Comparison of ENCODE assay signal across 18 cellular contexts in the genomic region with DNA sequence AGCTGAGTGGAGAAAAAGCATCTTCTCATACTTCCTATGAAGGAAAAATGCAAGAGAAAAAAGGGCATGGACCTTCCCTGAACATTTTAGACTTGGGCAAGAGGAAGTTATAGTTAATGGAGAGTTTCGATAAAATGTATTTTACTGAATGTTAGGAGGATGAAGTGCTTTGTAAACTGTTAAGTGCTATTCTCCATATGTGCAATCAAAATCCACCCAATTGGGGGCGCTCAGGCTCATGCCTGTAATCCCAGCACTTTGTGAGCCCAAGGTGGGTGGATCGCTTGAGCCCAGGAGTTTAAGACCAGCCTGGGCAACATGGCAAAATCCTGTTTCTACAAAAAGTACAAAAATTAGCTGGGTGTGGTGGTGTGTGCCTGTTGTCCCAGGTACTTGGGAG. TPM values are rescaled to one million over a fixed set of nuclear protein-coding genes. Genes with fewer than 3 reads are reported as not detected.
DNase-seq lines count a peak whose midpoint lies in the region; ATAC-seq, FAIRE-seq and TF ChIP-seq lines count a peak whose summit lies in the region.
"Had no signal": no experiment of that assay in that cellular context is flagged by ENCODE, and none has a peak within 500 bp of the region (broad histone marks: within the 10 kb centered on the region; RNA-seq: fewer than 3 reads in every experiment).

No MANE protein-coding gene starts in this region.

- H3K23me2 ChIP-seq in H1 (ENCODE audit: low read depth, low read length): peaks cover 9% of the 10 kb centered on the region

- no peak overlapping the region for H3K56ac ChIP-seq in H1 (replicated peaks; ENCODE audit: insufficient read length, low read depth, low read length)

- no peak overlapping the region for H2BK12ac ChIP-seq in H1 (ENCODE audit: low read depth, low read length)

- FAIRE-seq in H1 (lab: Jason Lieb, UNC): no peak

- no peak overlapping the region for H4K8ac ChIP-seq in H1 (ENCODE audit: extremely low read depth, insufficient read depth, low read length)

- H3K4me2 ChIP-seq in DOHH2 (ENCODE audit: low read length) (no peak overlapping the region), OCI-LY7 (ENCODE audit: low read length) (no peak overlapping the region), H1 (ENCODE audit: insufficient read depth in 1 of 2, low read depth in 2 of 2, low read length in 2 of 2) (no peak overlapping the region)

- 63 to 100% methylated on average over 1 to 3 of the region's 3 CpGs for WGBS in H1 (ENCODE audit: extremely low coverage in 1 of 2, insufficient coverage in 1 of 2, insufficient read length in 1 of 2, insufficient replicate concordance in 2 of 2, low coverage in 1 of 2, low lambda C conversion rate in 2 of 2, missing lambda C conversion rate in 1 of 2), 2 experiments

- H3K9ac ChIP-seq in H1 (replicated peaks in 1 of 4; ENCODE audit: extremely low read depth in 1 of 4, low read depth in 3 of 4, low read length in 3 of 4): no peak overlapping the region

- no peaks in the 10 kb centered on the region for H3K9me3 ChIP-seq in DOHH2 (ENCODE audit: control insufficient read depth, insufficient read depth, low read length)
- no peaks in the 10 kb centered on the region for H3K9me3 ChIP-seq in OCI-LY7 (ENCODE audit: low read length)
- no peaks in the 10 kb centered on the region for H3K9me3 ChIP-seq in H1 (ENCODE audit: insufficient read depth in 2 of 2, low read depth in 1 of 2, low read length in 1 of 2)
- H3K9me3 ChIP-seq: neutrophil, suprapubic skin had no signal

- TF ChIP-seq CTCF in 22Rv1 (IDR thresholded peaks at IDR 0.05) (peak; percentile 34), DOHH2 (IDR thresholded peaks at IDR 0.05; ENCODE audit: low read depth, low read length, poor library complexity, severe bottlenecking) (peak; percentile 42), OCI-LY7 (conservative IDR thresholded peaks at IDR 0.05; ENCODE audit: low read length) (peak; percentile 63), H1 (IDR thresholded peaks at IDR 0.05; ENCODE audit: control extremely low read depth in 1 of 3, insufficient read depth in 1 of 3, low read depth in 1 of 3, low read length in 3 of 3) (peak; percentile 21 to 52 (median 46))

- intact Hi-C loops in OCI-LY7 (cut with micrococcal nuclease; ENCODE audit: unreplicated experiment): loop anchor here (5.0 kb wide), 1 partner anchor 60 kb away; no protein-coding TSS in a partner anchor

- H4K5ac ChIP-seq in H1 (ENCODE audit: insufficient read length, low read depth, low read length): no peak overlapping the region

- no peak overlapping the region for H3K14ac ChIP-seq in H1 (ENCODE audit: insufficient read length)

- H2BK20ac ChIP-seq in H1 (ENCODE audit: low read length): no peak overlapping the region

- ATAC-seq in HG03196 (IDR thresholded peaks at IDR 0.05; ENCODE audit: unreplicated experiment): no peak
- ATAC-seq: esophagus mucosa, left lobe of liver had no signal

- no peak overlapping the region for H3K23ac ChIP-seq in H1 (ENCODE audit: insufficient read length)

- no peak overlapping the region for H2BK15ac ChIP-seq in H1 (ENCODE audit: low read length)

- no peak for TF ChIP-seq EP300 in H1 (IDR thresholded peaks at IDR 0.05; ENCODE audit: borderline replicate concordance in 1 of 2, low read depth in 2 of 2, low read length in 2 of 2)

- no peaks in the 10 kb centered on the region for H3K27me3 ChIP-seq in DOHH2 (ENCODE audit: control insufficient read depth, low read length)
- no peaks in the 10 kb centered on the region for H3K27me3 ChIP-seq in H1 (replicated peaks in 1 of 4; ENCODE audit: control insufficient read depth in 3 of 4, extremely low read depth in 1 of 4, insufficient read depth in 3 of 4, low read length in 3 of 4)
- H3K27me3 ChIP-seq: neutrophil, suprapubic skin had no signal

- no peaks in the 10 kb centered on the region for H3K9me2 ChIP-seq in DOHH2 (replicated peaks; ENCODE audit: control insufficient read depth, low read length)
- no peaks in the 10 kb centered on the region for H3K9me2 ChIP-seq in OCI-LY7 (ENCODE audit: insufficient read depth, low read length)

- peaks cover 20% of the 10 kb centered on the region for H3K4me1 ChIP-seq in DOHH2 (ENCODE audit: control insufficient read depth, low read length)
- peaks cover 14% of the 10 kb centered on the region for H3K4me1 ChIP-seq in OCI-LY7 (ENCODE audit: insufficient read depth, low read length, poor library complexity, severe bottlenecking)
- H3K4me1 ChIP-seq in H1 (replicated peaks in 1 of 4; ENCODE audit: control insufficient read depth in 3 of 4, insufficient read depth in 4 of 4, low read length in 3 of 4): peaks cover 0 to 6% (median 3%) of the 10 kb centered on the region in 4 experiments; a peak in 5 of 7 replicates

- TF ChIP-seq POLR2A in H1 (IDR thresholded peaks at IDR 0.05; ENCODE audit: control extremely low read depth in 1 of 2, low read depth in 2 of 2, low read length in 2 of 2): no peak

- H3K4me3 ChIP-seq in DOHH2 (ENCODE audit: low read length): no peak overlapping the region
- H3K4me3 ChIP-seq in OCI-LY7 (ENCODE audit: low read depth, low read length, poor library complexity, severe bottlenecking): no peak overlapping the region
- no peak overlapping the region for H3K4me3 ChIP-seq in H1 (ENCODE audit: extremely low read depth in 1 of 4, insufficient read depth in 2 of 4, low read depth in 3 of 4, low read length in 4 of 4)
- H3K4me3 ChIP-seq: suprapubic skin had no signal

- peaks cover 4% of the 10 kb centered on the region for H3K79me1 ChIP-seq in H1 (ENCODE audit: low read depth, low read length)

- no peak overlapping the region for H2BK5ac ChIP-seq in H1 (ENCODE audit: low read depth, low read length)

- H3K4ac ChIP-seq in H1 (replicated peaks; ENCODE audit: insufficient read length, low read depth, low read length): no peak overlapping the region

- H3K18ac ChIP-seq in H1 (ENCODE audit: extremely low read depth, low read length): no peak overlapping the region

- 0 out of 2 replicates have a peak, but pooled peaks cover 6% of the 10 kb centered on the region for H3F3A ChIP-seq in DOHH2 (ENCODE audit: control insufficient read depth, insufficient read depth)

- POLR2A ChIA-PET in OCI-LY7 (lab: Charles Lee) (interaction anchor here (0.6 to 2.7 kb wide), 3 partner anchors 20 to 144 kb away, joined by 3 to 17 read pairs (median 3); no protein-coding TSS in a partner anchor), H1 (lab: Charles Lee; ENCODE audit: partially characterized antibody) (interaction anchor here (0.7 to 3.9 kb wide), 8 partner anchors 9 to 213 kb away, joined by 3 to 37 read pairs (median 4); a partner anchor contains a TSS)

- H4K20me1 ChIP-seq in DOHH2 (ENCODE audit: control insufficient read depth, insufficient read depth, low read depth, low read length) (no peaks in the 10 kb centered on the region), OCI-LY7 (ENCODE audit: insufficient read depth, low read length) (no peaks in the 10 kb centered on the region), H1 (replicated peaks in 1 of 2; ENCODE audit: control insufficient read depth in 1 of 2, insufficient read depth in 2 of 2, low read length in 2 of 2) (no peaks in the 10 kb centered on the region)

- DNase-seq in OCI-LY7 (ENCODE audit: low spot score) (no peak), H1 (ENCODE audit: low read depth in 1 of 2, low spot score in 2 of 2) (no peak), anterior cingulate cortex (lab: John Stamatoyannopoulos, UW) (no peak), NCI-H1105 (lab: John Stamatoyannopoulos, UW) (no peak), NCI-H1694 treated with DMSO at 0.1 percent for 48 hours (lab: John Stamatoyannopoulos, UW) (no peak)
- DNase-seq: activated B cell treated with CpG ODN at 0.5 μM for 24 hours; activated effector memory CD4-positive, alpha-beta T cell treated with anti-CD3 and anti-CD28 coated beads, Interleukin-2, amount 50 U/mL, for 16 hours; midbrain; NCI-H1417; NCI-H524; T-helper 2 cell had no signal

- peak; percentile 51 to 61 for TF ChIP-seq RAD21 in H1 (IDR thresholded peaks at IDR 0.05 in 1 of 2, conservative IDR thresholded peaks at IDR 0.05 in 1 of 2; ENCODE audit: low read depth in 2 of 2, low read length in 2 of 2)

- CTCF ChIA-PET in OCI-LY7 (lab: Charles Lee; ENCODE audit: unreplicated experiment): no interaction called here
- CTCF ChIA-PET in H1 (lab: Charles Lee; ENCODE audit: partially characterized antibody): interaction anchor here (0.6 to 4.7 kb wide), 20 partner anchors 8 to 274 kb away, joined by 3 to 38 read pairs (median 4); a partner anchor contains a TSS

- H3K36me3 ChIP-seq in DOHH2 (ENCODE audit: control insufficient read depth, low read length) (peaks cover 55% of the 10 kb centered on the region), OCI-LY7 (ENCODE audit: insufficient read depth, low read length) (peaks cover 42% of the 10 kb centered on the region), H1 (ENCODE audit: control insufficient read depth in 2 of 4, insufficient read depth in 4 of 4, low read length in 3 of 4) (peaks cover 3 to 15% (median 8%) of the 10 kb centered on the region in 4 experiments; a peak in 6 of 8 replicates)

- no peak overlapping the region for H2AK5ac ChIP-seq in H1 (ENCODE audit: low read depth, low read length)

- H4K91ac ChIP-seq in H1 (replicated peaks; ENCODE audit: insufficient read length, low read length): no peak overlapping the region

- BruUV-seq in OCI-LY7 (replicated peaks; lab: Mats Ljungman, UMichigan): no TSS peak

- H3K27ac ChIP-seq in 22Rv1: peak overlapping the region; percentile 96; the same call in 1 of the 2 replicates
- H3K27ac ChIP-seq in DOHH2 (ENCODE audit: low read depth, low read length): no peak overlapping the region
- no peak overlapping the region for H3K27ac ChIP-seq in OCI-LY7 (ENCODE audit: low read depth, low read length, poor library complexity, severe bottlenecking)
- no peak overlapping the region for H3K27ac ChIP-seq in H1 (ENCODE audit: low read depth, low read length)
- H3K27ac ChIP-seq: neutrophil, suprapubic skin had no signal

- H2AFZ ChIP-seq in OCI-LY7 (ENCODE audit: low read length) (no peak overlapping the region), H1 (ENCODE audit: low read length) (no peak overlapping the region)

- no peak overlapping the region for H2BK120ac ChIP-seq in H1 (replicated peaks; ENCODE audit: low read depth, low read length)

- H3K79me2 ChIP-seq in DOHH2 (ENCODE audit: control insufficient read depth, low read length): peaks cover 26% of the 10 kb centered on the region
- H3K79me2 ChIP-seq in OCI-LY7 (ENCODE audit: insufficient read depth, low read depth, low read length): peaks cover 15% of the 10 kb centered on the region; the same call in 1 of the 2 replicates
- peaks cover 4 to 16% of the 10 kb centered on the region in 2 experiments; a peak in 3 of 4 replicates for H3K79me2 ChIP-seq in H1 (ENCODE audit: control insufficient read depth in 1 of 2, insufficient read depth in 2 of 2, low read length in 2 of 2)

RNA-seq across cellular contexts. Expression of a gene that starts 1.9 kb away (rescaled TPM):
- total RNA-seq in OCI-LY7 (2014; rRNA removed; shearing (Covaris generic)): 62.8 and 75.5 TPM in 2 replicates
- total RNA-seq in OCI-LY7 (2022): 80.2 and 85.5 TPM in 2 replicates
- total RNA-seq in H1 (2021; fragmentation: NEBNext Ultra II Directional; extraction: Animal tissue kit (Norgen Biotek cat#: 25700)): 195 and 203 TPM in 2 replicates
- 222 and 281 TPM in 2 replicates for polyA plus RNA-seq in H1 (2011; rRNA removed)
- polyA plus RNA-seq in H1 (2011; cell fraction: cytosol; rRNA removed): 271 TPM
- polyA plus RNA-seq in H1 (2011; cell fraction: nucleus; rRNA removed): 153 TPM
- 233 to 359 TPM (median 237 TPM) in 4 replicates for polyA plus RNA-seq in H1 (2012, experiment 1 of 2)
- 156 TPM for polyA plus RNA-seq in H1 (2012, experiment 2 of 2)
- polyA plus RNA-seq in H1 (2013, experiment 1 of 2): 307 TPM
- polyA plus RNA-seq in H1 (2013, experiment 2 of 2): 332 TPM
- polyA minus RNA-seq in H1 (2011; rRNA and poly(A)+ RNA removed): 158 and 191 TPM in 2 replicates
- polyA minus RNA-seq in H1 (2011; cell fraction: cytosol; rRNA and poly(A)+ RNA removed): 66.9 TPM
- 67.8 TPM for polyA minus RNA-seq in H1 (2011; cell fraction: nucleus; rRNA and poly(A)+ RNA removed)

RNA-seq across cellular contexts. Expression of a gene that starts 16.1 kb away (rescaled TPM):
- 69.9 and 106 TPM in 2 replicates for total RNA-seq in OCI-LY7 (2014; rRNA removed; shearing (Covaris generic))
- total RNA-seq in OCI-LY7 (2022): 117 and 132 TPM in 2 replicates
- 30.5 and 36.7 TPM in 2 replicates for total RNA-seq in H1 (2021; fragmentation: NEBNext Ultra II Directional; extraction: Animal tissue kit (Norgen Biotek cat#: 25700))
- polyA plus RNA-seq in H1 (2011; rRNA removed): 29.6 and 37.1 TPM in 2 replicates
- polyA plus RNA-seq in H1 (2011; cell fraction: cytosol; rRNA removed): 31.4 TPM
- polyA plus RNA-seq in H1 (2011; cell fraction: nucleus; rRNA removed): 207 TPM
- 33.7 to 38.9 TPM (median 37.7 TPM) in 4 replicates for polyA plus RNA-seq in H1 (2012, experiment 1 of 2)
- 4.7 TPM for polyA plus RNA-seq in H1 (2012, experiment 2 of 2)
- polyA plus RNA-seq in H1 (2013, experiment 1 of 2): 18.8 TPM
- polyA plus RNA-seq in H1 (2013, experiment 2 of 2): 18.6 TPM
- 37.2 and 42.7 TPM in 2 replicates for polyA minus RNA-seq in H1 (2011; rRNA and poly(A)+ RNA removed)
- 15.8 TPM for polyA minus RNA-seq in H1 (2011; cell fraction: cytosol; rRNA and poly(A)+ RNA removed)
- polyA minus RNA-seq in H1 (2011; cell fraction: nucleus; rRNA and poly(A)+ RNA removed): 69.2 TPM

RNA-seq across cellular contexts. Expression of a gene that starts 17.5 kb away (rescaled TPM):
- total RNA-seq in OCI-LY7 (2014; rRNA removed; shearing (Covaris generic)): 150 and 154 TPM in 2 replicates
- total RNA-seq in OCI-LY7 (2022): 262 and 281 TPM in 2 replicates
- 238 and 243 TPM in 2 replicates for total RNA-seq in H1 (2021; fragmentation: NEBNext Ultra II Directional; extraction: Animal tissue kit (Norgen Biotek cat#: 25700))
- polyA plus RNA-seq in H1 (2011; rRNA removed): 82.4 and 96.6 TPM in 2 replicates
- polyA plus RNA-seq in H1 (2011; cell fraction: cytosol; rRNA removed): 77.5 TPM
- 99.6 TPM for polyA plus RNA-seq in H1 (2011; cell fraction: nucleus; rRNA removed)
- 136 to 173 TPM (median 157 TPM) in 4 replicates for polyA plus RNA-seq in H1 (2012, experiment 1 of 2)
- 85.2 TPM for polyA plus RNA-seq in H1 (2012, experiment 2 of 2)
- 113 TPM for polyA plus RNA-seq in H1 (2013, experiment 1 of 2)
- 107 TPM for polyA plus RNA-seq in H1 (2013, experiment 2 of 2)
- 145 and 180 TPM in 2 replicates for polyA minus RNA-seq in H1 (2011; rRNA and poly(A)+ RNA removed)
- 183 TPM for polyA minus RNA-seq in H1 (2011; cell fraction: cytosol; rRNA and poly(A)+ RNA removed)
- polyA minus RNA-seq in H1 (2011; cell fraction: nucleus; rRNA and poly(A)+ RNA removed): 126 TPM

RNA-seq across cellular contexts. Expression of a gene that starts 21.0 kb away (rescaled TPM):
- total RNA-seq in OCI-LY7 (2014; rRNA removed; shearing (Covaris generic)): 16.3 and 18.3 TPM in 2 replicates
- 9.8 and 12.7 TPM in 2 replicates for total RNA-seq in OCI-LY7 (2022)
- total RNA-seq in H1 (2021; fragmentation: NEBNext Ultra II Directional; extraction: Animal tissue kit (Norgen Biotek cat#: 25700)): 1.4 and 2.3 TPM in 2 replicates
- 2.6 and 3.6 TPM in 2 replicates for polyA plus RNA-seq in H1 (2011; rRNA removed)
- 2.3 TPM for polyA plus RNA-seq in H1 (2011; cell fraction: cytosol; rRNA removed)
- 3.0 TPM for polyA plus RNA-seq in H1 (2011; cell fraction: nucleus; rRNA removed)
- 1.7 to 2.7 TPM (median 2.1 TPM) in 4 replicates for polyA plus RNA-seq in H1 (2012, experiment 1 of 2)
- polyA plus RNA-seq in H1 (2012, experiment 2 of 2): 2.6 TPM
- polyA plus RNA-seq in H1 (2013, experiment 1 of 2): 2.9 TPM
- polyA plus RNA-seq in H1 (2013, experiment 2 of 2): 3.7 TPM
- polyA minus RNA-seq in H1 (2011; rRNA and poly(A)+ RNA removed): 0.85 and 1.1 TPM in 2 replicates
- polyA minus RNA-seq in H1 (2011; cell fraction: cytosol; rRNA and poly(A)+ RNA removed): not detected
- 1.3 TPM for polyA minus RNA-seq in H1 (2011; cell fraction: nucleus; rRNA and poly(A)+ RNA removed)
- total RNA-seq: suprapubic skin had no signal

RNA-seq across cellular contexts. Expression of a gene that starts 42.2 kb away (rescaled TPM):
- total RNA-seq in OCI-LY7 (2014; rRNA removed; shearing (Covaris generic)): 75.3 and 89.0 TPM in 2 replicates
- 126 and 135 TPM in 2 replicates for total RNA-seq in OCI-LY7 (2022)
- total RNA-seq in H1 (2021; fragmentation: NEBNext Ultra II Directional; extraction: Animal tissue kit (Norgen Biotek cat#: 25700)): 42.4 and 44.7 TPM in 2 replicates
- 37.1 and 39.9 TPM in 2 replicates for polyA plus RNA-seq in H1 (2011; rRNA removed)
- polyA plus RNA-seq in H1 (2011; cell fraction: cytosol; rRNA removed): 36.3 TPM
- 69.6 TPM for polyA plus RNA-seq in H1 (2011; cell fraction: nucleus; rRNA removed)
- 33.1 to 42.2 TPM (median 37.6 TPM) in 4 replicates for polyA plus RNA-seq in H1 (2012, experiment 1 of 2)
- 24.4 TPM for polyA plus RNA-seq in H1 (2012, experiment 2 of 2)
- polyA plus RNA-seq in H1 (2013, experiment 1 of 2): 22.6 TPM
- 19.1 TPM for polyA plus RNA-seq in H1 (2013, experiment 2 of 2)
- polyA minus RNA-seq in H1 (2011; rRNA and poly(A)+ RNA removed): 71.1 and 93.4 TPM in 2 replicates
- 34.1 TPM for polyA minus RNA-seq in H1 (2011; cell fraction: cytosol; rRNA and poly(A)+ RNA removed)
- 60.4 TPM for polyA minus RNA-seq in H1 (2011; cell fraction: nucleus; rRNA and poly(A)+ RNA removed)
